1 cellular context compared by ENCODE assay signal in genomic region chr10:89644967-89645741, GRCh38.
TF ChIP-seq lines count a peak whose summit lies in the region.

Gene PANK1 (minus strand): TSS chr10:89645242. CDS start chr10:89644891, 351 bp downstream.

TF ChIP-seq in WTC11, 78 proteins besides CTCF, POLR2A, EP300 and RAD21 (continued from another document):
- no peak for TF ChIP-seq ATF2 (CRISPR knock-in tag; IDR thresholded peaks at IDR 0.05; ENCODE audit: borderline replicate concordance, low read depth)
